In genomic region chr2:47344890-47345583, GRCh38 we compare ENCODE assay signal across 1 cellular context.
TF ChIP-seq lines count a peak whose summit lies in the region.

No MANE protein-coding gene starts in this region.

TF ChIP-seq in HepG2, 621 proteins besides CTCF, POLR2A, EP300 and RAD21 (continued from another document and continues in another):
- TF ChIP-seq E2F2 (CRISPR knock-in tag; IDR thresholded peaks at IDR 0.05; ENCODE audit: borderline replicate concordance) (no peak), ZNF614 (CRISPR knock-in tag; IDR thresholded peaks at IDR 0.05; ENCODE audit: borderline replicate concordance) (peak; percentile 93; the same call in 1 of the 2 replicates), AHR (CRISPR knock-in tag; IDR thresholded peaks at IDR 0.05) (no peak; the same call in 1 of the 2 replicates), AHDC1 (CRISPR knock-in tag; IDR thresholded peaks at IDR 0.05; ENCODE audit: borderline replicate concordance) (peak; percentile 76; the same call in 1 of the 2 replicates), ZNF335 (CRISPR knock-in tag; IDR thresholded peaks at IDR 0.05) (peak; percentile 69), SETDB1 (CRISPR knock-in tag; IDR thresholded peaks at IDR 0.05; ENCODE audit: borderline replicate concordance) (no peak), ETS1 (CRISPR knock-in tag; IDR thresholded peaks at IDR 0.05) (no peak), BRCA1 (CRISPR knock-in tag; IDR thresholded peaks at IDR 0.05) (peak; percentile 55; the same call in 1 of the 2 replicates), CBX5 (CRISPR knock-in tag; IDR thresholded peaks at IDR 0.05; ENCODE audit: borderline replicate concordance) (peak; percentile 72), CC2D1A (CRISPR knock-in tag; IDR thresholded peaks at IDR 0.05) (0 out of 2 replicates have a peak, but pooled peaks have one; percentile 48), ZNF512 (CRISPR knock-in tag; IDR thresholded peaks at IDR 0.05) (no peak), SAP130 (CRISPR knock-in tag; IDR thresholded peaks at IDR 0.05; ENCODE audit: low read depth) (peak; percentile 96), ZNF501 (CRISPR knock-in tag; IDR thresholded peaks at IDR 0.05) (no peak), DZIP1 (CRISPR knock-in tag; IDR thresholded peaks at IDR 0.05) (no peak), ARID5B (CRISPR knock-in tag; IDR thresholded peaks at IDR 0.05) (peak; percentile 92), DBP (CRISPR knock-in tag; IDR thresholded peaks at IDR 0.05; ENCODE audit: not compliant biosample characterization) (no peak), NCOA2 (CRISPR knock-in tag; IDR thresholded peaks at IDR 0.05) (peak; percentile 86), ZNF253 (CRISPR knock-in tag; IDR thresholded peaks at IDR 0.05; ENCODE audit: borderline replicate concordance) (no peak), HNF1B (CRISPR knock-in tag; IDR thresholded peaks at IDR 0.05) (peak; percentile 99), ZNF513 (CRISPR knock-in tag; conservative IDR thresholded peaks at IDR 0.05) (no peak), HIC2 (CRISPR knock-in tag; IDR thresholded peaks at IDR 0.05; ENCODE audit: low read depth) (no peak), ZNF576 (CRISPR knock-in tag; IDR thresholded peaks at IDR 0.05) (no peak), ZNF326 (CRISPR knock-in tag; IDR thresholded peaks at IDR 0.05; ENCODE audit: borderline replicate concordance) (no peak), CCDC6 (CRISPR knock-in tag; IDR thresholded peaks at IDR 0.05) (peak; percentile 37; the same call in 1 of the 2 replicates), THAP11 (CRISPR knock-in tag; IDR thresholded peaks at IDR 0.05) (peak; percentile 79), TIGD3 (CRISPR knock-in tag; IDR thresholded peaks at IDR 0.05; ENCODE audit: borderline replicate concordance) (no peak), ZNF720 (CRISPR knock-in tag; IDR thresholded peaks at IDR 0.05) (no peak), POLR2G (IDR thresholded peaks at IDR 0.05; ENCODE audit: low read depth, low read length) (peak; percentile 89)
